In the genomic region with DNA sequence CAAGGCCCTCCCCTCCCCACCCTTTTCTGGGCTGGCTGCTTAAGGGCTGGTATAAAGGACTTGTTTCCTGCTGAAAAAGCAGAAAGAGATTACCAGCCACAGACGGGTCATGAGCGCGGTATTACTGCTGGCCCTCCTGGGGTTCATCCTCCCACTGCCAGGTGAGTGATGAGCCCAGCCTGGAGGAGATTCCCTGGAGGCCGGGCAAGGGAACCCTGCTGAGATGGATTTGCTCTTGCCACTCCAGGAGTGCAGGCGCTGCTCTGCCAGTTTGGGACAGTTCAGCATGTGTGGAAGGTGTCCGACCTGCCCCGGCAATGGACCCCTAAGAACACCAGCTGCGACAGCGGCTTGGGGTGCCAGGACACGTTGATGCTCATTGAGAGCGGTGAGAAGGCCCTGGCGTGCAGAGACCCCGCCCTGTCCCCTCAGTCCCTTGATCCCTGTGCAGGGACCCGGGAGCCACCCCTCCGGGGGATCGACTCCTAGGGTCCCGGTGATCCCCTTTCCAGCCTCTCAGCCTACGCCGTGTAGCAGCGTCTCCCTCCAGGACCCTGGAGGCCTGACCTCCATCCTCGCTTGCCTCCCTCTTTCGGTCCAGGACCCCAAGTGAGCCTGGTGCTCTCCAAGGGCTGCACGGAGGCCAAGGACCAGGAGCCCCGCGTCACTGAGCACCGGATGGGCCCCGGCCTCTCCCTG, we compare ENCODE assay signal across 1 cellular context.
TF ChIP-seq lines count a peak whose summit lies in the region.

A gene with protein sequence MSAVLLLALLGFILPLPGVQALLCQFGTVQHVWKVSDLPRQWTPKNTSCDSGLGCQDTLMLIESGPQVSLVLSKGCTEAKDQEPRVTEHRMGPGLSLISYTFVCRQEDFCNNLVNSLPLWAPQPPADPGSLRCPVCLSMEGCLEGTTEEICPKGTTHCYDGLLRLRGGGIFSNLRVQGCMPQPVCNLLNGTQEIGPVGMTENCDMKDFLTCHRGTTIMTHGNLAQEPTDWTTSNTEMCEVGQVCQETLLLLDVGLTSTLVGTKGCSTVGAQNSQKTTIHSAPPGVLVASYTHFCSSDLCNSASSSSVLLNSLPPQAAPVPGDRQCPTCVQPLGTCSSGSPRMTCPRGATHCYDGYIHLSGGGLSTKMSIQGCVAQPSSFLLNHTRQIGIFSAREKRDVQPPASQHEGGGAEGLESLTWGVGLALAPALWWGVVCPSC (plus strand): TSS at position 81 of the 699 bp plus-strand sequence. CDS start 29 bp downstream, at position 110.

TF ChIP-seq in GM23338, 12 proteins besides CTCF, POLR2A, EP300 and RAD21 (continued from another document):
- TF ChIP-seq, protein P1, sequence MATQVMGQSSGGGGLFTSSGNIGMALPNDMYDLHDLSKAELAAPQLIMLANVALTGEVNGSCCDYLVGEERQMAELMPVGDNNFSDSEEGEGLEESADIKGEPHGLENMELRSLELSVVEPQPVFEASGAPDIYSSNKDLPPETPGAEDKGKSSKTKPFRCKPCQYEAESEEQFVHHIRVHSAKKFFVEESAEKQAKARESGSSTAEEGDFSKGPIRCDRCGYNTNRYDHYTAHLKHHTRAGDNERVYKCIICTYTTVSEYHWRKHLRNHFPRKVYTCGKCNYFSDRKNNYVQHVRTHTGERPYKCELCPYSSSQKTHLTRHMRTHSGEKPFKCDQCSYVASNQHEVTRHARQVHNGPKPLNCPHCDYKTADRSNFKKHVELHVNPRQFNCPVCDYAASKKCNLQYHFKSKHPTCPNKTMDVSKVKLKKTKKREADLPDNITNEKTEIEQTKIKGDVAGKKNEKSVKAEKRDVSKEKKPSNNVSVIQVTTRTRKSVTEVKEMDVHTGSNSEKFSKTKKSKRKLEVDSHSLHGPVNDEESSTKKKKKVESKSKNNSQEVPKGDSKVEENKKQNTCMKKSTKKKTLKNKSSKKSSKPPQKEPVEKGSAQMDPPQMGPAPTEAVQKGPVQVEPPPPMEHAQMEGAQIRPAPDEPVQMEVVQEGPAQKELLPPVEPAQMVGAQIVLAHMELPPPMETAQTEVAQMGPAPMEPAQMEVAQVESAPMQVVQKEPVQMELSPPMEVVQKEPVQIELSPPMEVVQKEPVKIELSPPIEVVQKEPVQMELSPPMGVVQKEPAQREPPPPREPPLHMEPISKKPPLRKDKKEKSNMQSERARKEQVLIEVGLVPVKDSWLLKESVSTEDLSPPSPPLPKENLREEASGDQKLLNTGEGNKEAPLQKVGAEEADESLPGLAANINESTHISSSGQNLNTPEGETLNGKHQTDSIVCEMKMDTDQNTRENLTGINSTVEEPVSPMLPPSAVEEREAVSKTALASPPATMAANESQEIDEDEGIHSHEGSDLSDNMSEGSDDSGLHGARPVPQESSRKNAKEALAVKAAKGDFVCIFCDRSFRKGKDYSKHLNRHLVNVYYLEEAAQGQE (IDR thresholded peaks at IDR 0.05; ENCODE audit: unreplicated experiment): no peak
- TF ChIP-seq ZNF114 (CRISPR knock-in tag; IDR thresholded peaks at IDR 0.05) (no peak), JUNB (IDR thresholded peaks at IDR 0.05; ENCODE audit: unreplicated experiment) (no peak), NANOG (IDR thresholded peaks at IDR 0.05; ENCODE audit: borderline replicate concordance) (no peak)
- TF ChIP-seq, protein P2, sequence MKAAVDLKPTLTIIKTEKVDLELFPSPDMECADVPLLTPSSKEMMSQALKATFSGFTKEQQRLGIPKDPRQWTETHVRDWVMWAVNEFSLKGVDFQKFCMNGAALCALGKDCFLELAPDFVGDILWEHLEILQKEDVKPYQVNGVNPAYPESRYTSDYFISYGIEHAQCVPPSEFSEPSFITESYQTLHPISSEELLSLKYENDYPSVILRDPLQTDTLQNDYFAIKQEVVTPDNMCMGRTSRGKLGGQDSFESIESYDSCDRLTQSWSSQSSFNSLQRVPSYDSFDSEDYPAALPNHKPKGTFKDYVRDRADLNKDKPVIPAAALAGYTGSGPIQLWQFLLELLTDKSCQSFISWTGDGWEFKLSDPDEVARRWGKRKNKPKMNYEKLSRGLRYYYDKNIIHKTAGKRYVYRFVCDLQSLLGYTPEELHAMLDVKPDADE (IDR thresholded peaks at IDR 0.05): no peak
- TF ChIP-seq, protein P3, sequence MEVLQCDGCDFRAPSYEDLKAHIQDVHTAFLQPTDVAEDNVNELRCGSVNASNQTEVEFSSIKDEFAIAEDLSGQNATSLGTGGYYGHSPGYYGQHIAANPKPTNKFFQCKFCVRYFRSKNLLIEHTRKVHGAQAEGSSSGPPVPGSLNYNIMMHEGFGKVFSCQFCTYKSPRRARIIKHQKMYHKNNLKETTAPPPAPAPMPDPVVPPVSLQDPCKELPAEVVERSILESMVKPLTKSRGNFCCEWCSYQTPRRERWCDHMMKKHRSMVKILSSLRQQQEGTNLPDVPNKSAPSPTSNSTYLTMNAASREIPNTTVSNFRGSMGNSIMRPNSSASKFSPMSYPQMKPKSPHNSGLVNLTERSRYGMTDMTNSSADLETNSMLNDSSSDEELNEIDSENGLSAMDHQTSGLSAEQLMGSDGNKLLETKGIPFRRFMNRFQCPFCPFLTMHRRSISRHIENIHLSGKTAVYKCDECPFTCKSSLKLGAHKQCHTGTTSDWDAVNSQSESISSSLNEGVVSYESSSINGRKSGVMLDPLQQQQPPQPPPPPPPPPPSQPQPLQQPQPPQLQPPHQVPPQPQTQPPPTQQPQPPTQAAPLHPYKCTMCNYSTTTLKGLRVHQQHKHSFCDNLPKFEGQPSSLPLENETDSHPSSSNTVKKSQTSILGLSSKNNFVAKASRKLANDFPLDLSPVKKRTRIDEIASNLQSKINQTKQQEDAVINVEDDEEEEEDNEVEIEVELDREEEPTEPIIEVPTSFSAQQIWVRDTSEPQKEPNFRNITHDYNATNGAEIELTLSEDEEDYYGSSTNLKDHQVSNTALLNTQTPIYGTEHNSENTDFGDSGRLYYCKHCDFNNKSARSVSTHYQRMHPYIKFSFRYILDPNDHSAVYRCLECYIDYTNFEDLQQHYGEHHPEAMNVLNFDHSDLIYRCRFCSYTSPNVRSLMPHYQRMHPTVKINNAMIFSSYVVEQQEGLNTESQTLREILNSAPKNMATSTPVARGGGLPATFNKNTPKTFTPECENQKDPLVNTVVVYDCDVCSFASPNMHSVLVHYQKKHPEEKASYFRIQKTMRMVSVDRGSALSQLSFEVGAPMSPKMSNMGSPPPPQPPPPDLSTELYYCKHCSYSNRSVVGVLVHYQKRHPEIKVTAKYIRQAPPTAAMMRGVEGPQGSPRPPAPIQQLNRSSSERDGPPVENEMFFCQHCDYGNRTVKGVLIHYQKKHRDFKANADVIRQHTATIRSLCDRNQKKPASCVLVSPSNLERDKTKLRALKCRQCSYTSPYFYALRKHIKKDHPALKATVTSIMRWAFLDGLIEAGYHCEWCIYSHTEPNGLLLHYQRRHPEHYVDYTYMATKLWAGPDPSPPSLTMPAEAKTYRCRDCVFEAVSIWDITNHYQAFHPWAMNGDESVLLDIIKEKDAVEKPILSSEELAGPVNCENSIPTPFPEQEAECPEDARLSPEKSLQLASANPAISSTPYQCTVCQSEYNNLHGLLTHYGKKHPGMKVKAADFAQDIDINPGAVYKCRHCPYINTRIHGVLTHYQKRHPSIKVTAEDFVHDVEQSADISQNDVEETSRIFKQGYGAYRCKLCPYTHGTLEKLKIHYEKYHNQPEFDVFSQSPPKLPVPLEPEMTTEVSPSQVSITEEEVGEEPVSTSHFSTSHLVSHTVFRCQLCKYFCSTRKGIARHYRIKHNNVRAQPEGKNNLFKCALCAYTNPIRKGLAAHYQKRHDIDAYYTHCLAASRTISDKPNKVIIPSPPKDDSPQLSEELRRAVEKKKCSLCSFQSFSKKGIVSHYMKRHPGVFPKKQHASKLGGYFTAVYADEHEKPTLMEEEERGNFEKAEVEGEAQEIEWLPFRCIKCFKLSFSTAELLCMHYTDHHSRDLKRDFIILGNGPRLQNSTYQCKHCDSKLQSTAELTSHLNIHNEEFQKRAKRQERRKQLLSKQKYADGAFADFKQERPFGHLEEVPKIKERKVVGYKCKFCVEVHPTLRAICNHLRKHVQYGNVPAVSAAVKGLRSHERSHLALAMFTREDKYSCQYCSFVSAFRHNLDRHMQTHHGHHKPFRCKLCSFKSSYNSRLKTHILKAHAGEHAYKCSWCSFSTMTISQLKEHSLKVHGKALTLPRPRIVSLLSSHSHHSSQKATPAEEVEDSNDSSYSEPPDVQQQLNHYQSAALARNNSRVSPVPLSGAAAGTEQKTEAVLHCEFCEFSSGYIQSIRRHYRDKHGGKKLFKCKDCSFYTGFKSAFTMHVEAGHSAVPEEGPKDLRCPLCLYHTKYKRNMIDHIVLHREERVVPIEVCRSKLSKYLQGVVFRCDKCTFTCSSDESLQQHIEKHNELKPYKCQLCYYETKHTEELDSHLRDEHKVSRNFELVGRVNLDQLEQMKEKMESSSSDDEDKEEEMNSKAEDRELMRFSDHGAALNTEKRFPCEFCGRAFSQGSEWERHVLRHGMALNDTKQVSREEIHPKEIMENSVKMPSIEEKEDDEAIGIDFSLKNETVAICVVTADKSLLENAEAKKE (CRISPR knock-in tag; IDR thresholded peaks at IDR 0.05): no peak
